ENCODE assay signal across 12 cellular contexts in the genomic region with DNA sequence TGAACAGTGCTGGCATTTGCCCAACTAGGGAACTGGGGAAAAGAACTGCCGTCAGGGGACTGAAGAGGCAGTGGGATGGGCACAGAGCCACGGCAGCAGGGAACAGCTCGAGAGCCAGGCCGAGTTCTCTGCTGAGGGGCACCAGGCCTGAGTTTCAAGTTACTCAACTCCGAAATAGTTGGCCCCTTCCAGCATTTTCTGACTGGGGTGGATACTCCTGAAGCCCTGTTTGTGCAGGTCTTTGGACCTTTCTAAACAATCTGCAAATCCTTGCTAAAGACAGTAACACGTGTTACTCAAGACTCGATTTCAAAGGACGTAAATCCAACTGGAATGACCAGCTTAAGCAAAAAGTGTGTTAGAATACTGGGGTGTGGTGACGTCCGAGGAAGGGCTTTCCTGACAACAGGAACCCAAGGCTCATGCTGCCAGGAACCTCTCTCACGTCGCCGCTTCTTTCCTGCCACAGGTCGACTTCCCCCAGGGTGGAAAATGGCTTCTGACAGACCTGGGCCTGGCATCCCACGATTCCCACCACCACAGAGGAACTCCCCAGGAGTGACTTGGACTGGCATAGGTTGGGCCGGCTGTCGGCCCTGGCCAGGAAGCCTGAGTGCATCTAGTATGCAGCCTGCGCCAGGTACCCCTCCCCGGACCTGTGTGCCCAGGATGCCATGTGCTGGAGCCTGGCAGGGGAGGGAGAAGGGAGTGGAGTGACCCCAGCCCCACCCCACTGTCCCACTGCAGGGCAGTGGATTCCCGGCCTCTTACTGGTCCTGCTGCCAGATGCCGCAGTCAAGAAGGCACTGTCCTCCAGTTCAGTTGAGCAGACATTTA.
A peak's percentile ranks its signal among the peaks of the same experiment; 100 is the strongest.
DNase-seq lines count a peak whose midpoint lies in the region; ATAC-seq and TF ChIP-seq lines count a peak whose summit lies in the region.
"Had no signal": no experiment of that assay in that cellular context is flagged by ENCODE, and none has a peak within 500 bp of the region (broad histone marks: within the 10 kb centered on the region; RNA-seq: fewer than 3 reads in every experiment).

No MANE protein-coding gene starts in this region.

- H3K36me3 ChIP-seq in adipocyte (ENCODE audit: control insufficient read depth, insufficient read depth, low read length, severe bottlenecking) = peaks cover 17% of the 10 kb centered on the region
- peaks cover 22% of the 10 kb centered on the region for H3K36me3 ChIP-seq in left ventricle myocardium inferior

- no peak for TF ChIP-seq CTCF in AG10803 (conservative IDR thresholded peaks at IDR 0.05; ENCODE audit: low read length)
- TF ChIP-seq CTCF in left ventricle myocardium inferior (IDR thresholded peaks at IDR 0.05; ENCODE audit: borderline replicate concordance) = no peak

- H3K9me3 ChIP-seq in adipocyte (ENCODE audit: control insufficient read depth, low read length) (no peaks in the 10 kb centered on the region), left ventricle myocardium inferior (replicated peaks) (no peaks in the 10 kb centered on the region)

- H3K4me1 ChIP-seq in adipocyte (ENCODE audit: control insufficient read depth, insufficient read depth, low read length) (peaks cover 52% of the 10 kb centered on the region), left ventricle myocardium inferior (peaks cover 61% of the 10 kb centered on the region)

- intact Hi-C loops in left ventricle myocardium inferior (cut with micrococcal nuclease) (no loop called here), posterior vena cava (cut with DNase I) (loop anchor here (5.0 to 10.0 kb wide), 2 partner anchors 153 to 186 kb away; a partner anchor contains a TSS)

- DNase-seq in AG10803 (ENCODE audit: low read depth) (peak; percentile 22), adipocyte (ENCODE audit: low read depth) (no peak), left ventricle myocardium inferior (peak; percentile 69), posterior vena cava (ENCODE audit: low spot score) (peak; percentile 83), HEK293T (ENCODE audit: extremely low spot score) (no peak)
- no peak for DNase-seq in activated CD4-positive, alpha-beta T cell treated with anti-CD3 and anti-CD28 coated beads, Interleukin-2, amount 50 U/mL, for 4 hours
- DNase-seq: activated gamma-delta T cell treated with Interleukin-2 at 50 U/mL for 16 hours; MM.1S; NK-92 treated with Interleukin-12 subunit alpha and Interleukin-12 subunit beta, amount 100 ng/mL, for 24 hours; stimulated activated CD4-positive, alpha-beta T cell treated with anti-CD3 and anti-CD28 coated beads, Interleukin-4, amount 100 ng/mL, for 1 hour had no signal

- peak overlapping the region; percentile 78 for H3K9ac ChIP-seq in adipocyte (ENCODE audit: low read length)

- H3K27me3 ChIP-seq in adipocyte (replicated peaks; ENCODE audit: control insufficient read depth, insufficient read depth, low read length) = no peaks in the 10 kb centered on the region
- H3K27me3 ChIP-seq in left ventricle myocardium inferior (ENCODE audit: low read depth) = no peaks in the 10 kb centered on the region

- peak overlapping the region; percentile 69 for H3K27ac ChIP-seq in left ventricle myocardium inferior (replicated peaks)

- CTCF ChIA-PET in HEK293T (lab: Yijun Ruan, JAX) = no interaction called here

- H3K4me3 ChIP-seq in AG10803 (ENCODE audit: low read length) (no peak overlapping the region), adipocyte (ENCODE audit: low read length) (peak overlapping the region; percentile 65), left ventricle myocardium inferior (no peak overlapping the region)

- ATAC-seq in GM21825 (IDR thresholded peaks at IDR 0.05; ENCODE audit: unreplicated experiment) (no peak), HG03354 (IDR thresholded peaks at IDR 0.05; ENCODE audit: poor library complexity, severe bottlenecking, unreplicated experiment) (no peak)

- POLR2A ChIA-PET in HEK293T (lab: Yijun Ruan, JAX) = no interaction called here

TF ChIP-seq in HEK293T, 16 proteins besides CTCF, POLR2A, EP300 and RAD21:
- TF ChIP-seq FOXA1 (IDR thresholded peaks at IDR 0.05) (no peak), ZNF384 (IDR thresholded peaks at IDR 0.05) (no peak), SUZ12 (IDR thresholded peaks at IDR 0.05) (no peak), SP1 (IDR thresholded peaks at IDR 0.05) (no peak), NFRKB (IDR thresholded peaks at IDR 0.05) (no peak)
- TF ChIP-seq, protein P1, sequence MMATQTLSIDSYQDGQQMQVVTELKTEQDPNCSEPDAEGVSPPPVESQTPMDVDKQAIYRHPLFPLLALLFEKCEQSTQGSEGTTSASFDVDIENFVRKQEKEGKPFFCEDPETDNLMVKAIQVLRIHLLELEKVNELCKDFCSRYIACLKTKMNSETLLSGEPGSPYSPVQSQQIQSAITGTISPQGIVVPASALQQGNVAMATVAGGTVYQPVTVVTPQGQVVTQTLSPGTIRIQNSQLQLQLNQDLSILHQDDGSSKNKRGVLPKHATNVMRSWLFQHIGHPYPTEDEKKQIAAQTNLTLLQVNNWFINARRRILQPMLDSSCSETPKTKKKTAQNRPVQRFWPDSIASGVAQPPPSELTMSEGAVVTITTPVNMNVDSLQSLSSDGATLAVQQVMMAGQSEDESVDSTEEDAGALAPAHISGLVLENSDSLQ (IDR thresholded peaks at IDR 0.05) = no peak

Comparison
In these comparisons a context has a peak if more than half of its experiments do, and no peak if none do; other contexts are left out.
1. DNase-seq: peak in AG10803 (single experiment), left ventricle myocardium inferior (single experiment) and posterior vena cava (single experiment); none in adipocyte (single experiment), HEK293T (single experiment) and activated CD4-positive, alpha-beta T cell treated with anti-CD3 and anti-CD28 coated beads, Interleukin-2, amount 50 U/mL, for 4 hours (0 of 2).